ENCODE assay signal across 13 cellular contexts in genomic region chr14:105250008-105250366, GRCh38. TPM values are rescaled to one million over a fixed set of nuclear protein-coding genes. Genes with fewer than 3 reads are reported as not detected.
DNase-seq lines count a peak whose midpoint lies in the region; ATAC-seq and TF ChIP-seq lines count a peak whose summit lies in the region.
"Had no signal": no experiment of that assay in that cellular context is flagged by ENCODE, and none has a peak within 500 bp of the region (broad histone marks: within the 10 kb centered on the region; RNA-seq: fewer than 3 reads in every experiment).

No MANE protein-coding gene starts in this region.

- peaks cover 8% of the 10 kb centered on the region for H3K4me1 ChIP-seq in hepatocyte (ENCODE audit: insufficient read depth)
- H3K4me1 ChIP-seq: uterus had no signal

- POLR2A ChIA-PET in activated CD4-positive, alpha-beta memory T cell treated with anti-CD3 and anti-CD28 coated beads for 36 hours (lab: Charles Lee), result no interaction called here

- H3K4me2 ChIP-seq in hepatocyte, result peak overlapping the region; percentile 93

- H3K27me3 Mint-ChIP-seq in activated T-cell treated with anti-CD3 and anti-CD28 coated beads, Interleukin-2, amount 50 U/mL, for 4 hours (ENCODE audit: low read depth), result no peaks in the 10 kb centered on the region
- H3K27me3 Mint-ChIP-seq in activated CD4-positive, alpha-beta memory T cell treated with anti-CD3 and anti-CD28 coated beads for 36 hours, result no peaks in the 10 kb centered on the region
- no peaks in the 10 kb centered on the region for H3K27me3 Mint-ChIP-seq in stimulated activated memory B cell treated with anti-CD40 and anti-IgM and Interleukin-4, amounts not matched to agents 10 μg/mL and 1 μg/mL and 100 μg/mL, for 72 hours

- TF ChIP-seq CTCF in hepatocyte (IDR thresholded peaks at IDR 0.05; ENCODE audit: poor library complexity) (no peak), GM20000 (IDR thresholded peaks at IDR 0.05; ENCODE audit: extremely low read depth, missing control alignments) (no peak)

- peaks cover 30% of the 10 kb centered on the region for H3K4me1 Mint-ChIP-seq in activated T-cell treated with anti-CD3 and anti-CD28 coated beads, Interleukin-2, amount 50 U/mL, for 4 hours (ENCODE audit: low read depth)
- peaks cover 25% of the 10 kb centered on the region for H3K4me1 Mint-ChIP-seq in activated CD4-positive, alpha-beta memory T cell treated with anti-CD3 and anti-CD28 coated beads for 36 hours (ENCODE audit: low read depth)
- peaks cover 49% of the 10 kb centered on the region for H3K4me1 Mint-ChIP-seq in stimulated activated memory B cell treated with anti-CD40 and anti-IgM and Interleukin-4, amounts not matched to agents 10 μg/mL and 1 μg/mL and 100 μg/mL, for 72 hours

- H3K9me3 ChIP-seq in hepatocyte (ENCODE audit: low read depth), result no peaks in the 10 kb centered on the region
- H3K9me3 ChIP-seq: uterus had no signal

- peaks cover 40% of the 10 kb centered on the region for H3K79me2 ChIP-seq in hepatocyte

- H3K4me3 ChIP-seq in hepatocyte, result no peak overlapping the region

- no peak overlapping the region for H3K27ac Mint-ChIP-seq in activated CD4-positive, alpha-beta memory T cell treated with anti-CD3 and anti-CD28 coated beads for 36 hours
- peak overlapping the region; percentile 61 for H3K27ac Mint-ChIP-seq in stimulated activated memory B cell treated with anti-CD40 and anti-IgM and Interleukin-4, amounts not matched to agents 10 μg/mL and 1 μg/mL and 100 μg/mL, for 72 hours

- H3K36me3 Mint-ChIP-seq in activated T-cell treated with anti-CD3 and anti-CD28 coated beads, Interleukin-2, amount 50 U/mL, for 4 hours (ENCODE audit: insufficient read depth), result peaks cover 9% of the 10 kb centered on the region
- H3K36me3 Mint-ChIP-seq in activated CD4-positive, alpha-beta memory T cell treated with anti-CD3 and anti-CD28 coated beads for 36 hours, result peaks cover 18% of the 10 kb centered on the region
- peaks cover 21% of the 10 kb centered on the region for H3K36me3 Mint-ChIP-seq in stimulated activated memory B cell treated with anti-CD40 and anti-IgM and Interleukin-4, amounts not matched to agents 10 μg/mL and 1 μg/mL and 100 μg/mL, for 72 hours

- no peaks in the 10 kb centered on the region for H3K36me3 ChIP-seq in hepatocyte (replicated peaks; ENCODE audit: insufficient read depth, low read depth)
- H3K36me3 ChIP-seq: uterus had no signal

- no peak for ATAC-seq in activated T-cell treated with anti-CD3 and anti-CD28 coated beads, Interleukin-2, amount 50 U/mL, for 4 hours
- ATAC-seq in stimulated activated memory B cell treated with anti-CD40 and anti-IgM and Interleukin-4, amounts not matched to agents 10 μg/mL and 1 μg/mL and 100 μg/mL, for 72 hours, result no peak
- ATAC-seq in GM18868 (IDR thresholded peaks at IDR 0.05; ENCODE audit: unreplicated experiment), result no peak

- H4K20me1 ChIP-seq in hepatocyte (ENCODE audit: insufficient read depth, poor library complexity, severe bottlenecking), result peaks cover 11% of the 10 kb centered on the region

- DNase-seq in activated T-cell treated with anti-CD3 and anti-CD28 coated beads, Interleukin-2, amount 50 U/mL, for 4 hours, result no peak
- DNase-seq in activated T-cell treated with anti-CD3 and anti-CD28 coated beads for 4 hours (no peak), hepatocyte (ENCODE audit: low spot score) (no peak), Ammon's horn (ENCODE audit: low spot score) (no peak), GM20000 (ENCODE audit: low spot score) (no peak)
- DNase-seq in activated CD4-positive, alpha-beta memory T cell treated with anti-CD3 and anti-CD28 coated beads for 36 hours, result no peak
- DNase-seq: activated CD4-positive, CD25-positive, alpha-beta regulatory T cell; KG1; NCI-H2029 treated with DMSO at 0.1 percent for 48 hours; stimulated activated CD4-positive, alpha-beta T cell treated with anti-CD3 and anti-CD28 coated beads, Interleukin-12 subunit alpha, Interleukin-12 subunit beta, amount 100 ng/mL, for 4 hours; uterus had no signal

- CTCF ChIA-PET in activated CD4-positive, alpha-beta memory T cell treated with anti-CD3 and anti-CD28 coated beads for 36 hours (lab: Charles Lee), result interaction anchor here (0.7 kb wide), 1 partner anchor 121 kb away, joined by 3 read pairs; no protein-coding TSS in a partner anchor

- no peak overlapping the region for H3K27ac ChIP-seq in hepatocyte

- intact Hi-C loops in activated CD4-positive, alpha-beta memory T cell treated with anti-CD3 and anti-CD28 coated beads for 36 hours (cut with micrococcal nuclease), result no loop called here

- 99% methylated on average over 16 of the region's 16 CpGs for WGBS in hepatocyte (ENCODE audit: low lambda C conversion rate, missing lambda C conversion rate)

- no peaks in the 10 kb centered on the region for H3K27me3 ChIP-seq in hepatocyte
- H3K27me3 ChIP-seq: uterus had no signal

- no peaks in the 10 kb centered on the region for H3K9me3 Mint-ChIP-seq in activated T-cell treated with anti-CD3 and anti-CD28 coated beads, Interleukin-2, amount 50 U/mL, for 4 hours
- no peaks in the 10 kb centered on the region for H3K9me3 Mint-ChIP-seq in activated CD4-positive, alpha-beta memory T cell treated with anti-CD3 and anti-CD28 coated beads for 36 hours
- H3K9me3 Mint-ChIP-seq in stimulated activated memory B cell treated with anti-CD40 and anti-IgM and Interleukin-4, amounts not matched to agents 10 μg/mL and 1 μg/mL and 100 μg/mL, for 72 hours, result no peaks in the 10 kb centered on the region

- no peaks in the 10 kb centered on the region for H3K9me2 ChIP-seq in hepatocyte (replicated peaks; ENCODE audit: insufficient read depth)

- H2AFZ ChIP-seq in hepatocyte, result no peak overlapping the region

- peak overlapping the region; percentile 75 for H3K4me3 Mint-ChIP-seq in activated T-cell treated with anti-CD3 and anti-CD28 coated beads, Interleukin-2, amount 50 U/mL, for 4 hours
- H3K4me3 Mint-ChIP-seq in activated CD4-positive, alpha-beta memory T cell treated with anti-CD3 and anti-CD28 coated beads for 36 hours, result peak overlapping the region; percentile 3
- peak overlapping the region; percentile 69 for H3K4me3 Mint-ChIP-seq in stimulated activated memory B cell treated with anti-CD40 and anti-IgM and Interleukin-4, amounts not matched to agents 10 μg/mL and 1 μg/mL and 100 μg/mL, for 72 hours

RNA-seq across cellular contexts. Expression of gene BTBD6, which starts 1.7 kb away (rescaled TPM):
- total RNA-seq in activated T-cell treated with anti-CD3 and anti-CD28 coated beads, Interleukin-2, amount 50 U/mL, for 4 hours, result 10 to 100 TPM; 29.4 to 33.9 (median 33.0) TPM
- total RNA-seq in activated CD4-positive, alpha-beta memory T cell treated with anti-CD3 and anti-CD28 coated beads for 36 hours, result 10 to 100 TPM; 38.5 to 39.5 TPM
- total RNA-seq in hepatocyte, result 39.6 and 42.2 TPM in 2 replicates
- polyA plus RNA-seq in hepatocyte, result 41.0 and 47.5 TPM in 2 replicates

RNA-seq across cellular contexts. Expression of gene BRF1, which starts 50.8 kb away (rescaled TPM):
- 10 to 100 TPM; 33.5 to 36.4 (median 35.4) TPM for total RNA-seq in activated T-cell treated with anti-CD3 and anti-CD28 coated beads, Interleukin-2, amount 50 U/mL, for 4 hours
- 10 to 100 TPM; 25.5 to 27.4 TPM for total RNA-seq in activated CD4-positive, alpha-beta memory T cell treated with anti-CD3 and anti-CD28 coated beads for 36 hours
- 21.1 and 35.9 TPM in 2 replicates for total RNA-seq in hepatocyte
- polyA plus RNA-seq in hepatocyte, result 23.6 and 27.3 TPM in 2 replicates

Comparison
In these comparisons a context has a peak if more than half of its experiments do, and no peak if none do; other contexts are left out.
1. H3K4me3 Mint-ChIP-seq: peak in every context shown above with its lines; median percentile 75 in activated T-cell treated with anti-CD3 and anti-CD28 coated beads, Interleukin-2, amount 50 U/mL, for 4 hours; 69 in stimulated activated memory B cell treated with anti-CD40 and anti-IgM and Interleukin-4, amounts not matched to agents 10 μg/mL and 1 μg/mL and 100 μg/mL, for 72 hours; 3 in activated CD4-positive, alpha-beta memory T cell treated with anti-CD3 and anti-CD28 coated beads for 36 hours.